ENCODE assay signal across 16 cellular contexts in genomic region chr11:69278091-69278867, GRCh38. TPM values are rescaled to one million over a fixed set of nuclear protein-coding genes. Genes with fewer than 3 reads are reported as not detected.
A peak's percentile ranks its signal among the peaks of the same experiment; 100 is the strongest.
DNase-seq lines count a peak whose midpoint lies in the region; ATAC-seq and TF ChIP-seq lines count a peak whose summit lies in the region.
"Had no signal": no experiment of that assay in that cellular context is flagged by ENCODE, and none has a peak within 500 bp of the region (broad histone marks: within the 10 kb centered on the region; RNA-seq: fewer than 3 reads in every experiment).

No MANE protein-coding gene starts in this region.

- H3K4me3 ChIP-seq in breast epithelium (no peak overlapping the region), mucosa of descending colon (no peak overlapping the region), upper lobe of right lung (no peak overlapping the region)

- H3K4me1 ChIP-seq in breast epithelium (peaks cover 0 to 13% of the 10 kb centered on the region in 2 donors), mucosa of descending colon (ENCODE audit: low read depth) (peaks cover 28% of the 10 kb centered on the region), upper lobe of right lung (peaks cover 19% of the 10 kb centered on the region)

- H3K27me3 ChIP-seq in breast epithelium (no peaks in the 10 kb centered on the region), upper lobe of right lung (no peaks in the 10 kb centered on the region)

- peaks cover 10% of the 10 kb centered on the region in 2 donors for H3K27me3 Mint-ChIP-seq in natural killer cell treated with Interleukin-12 subunit alpha and Interleukin-12 subunit beta and Interleukin-15 and Interleukin-18, amount 100 ng/mL, for 72 hours

- H3K36me3 ChIP-seq in breast epithelium (no peaks in the 10 kb centered on the region), mucosa of descending colon (ENCODE audit: low read depth) (no peaks in the 10 kb centered on the region), upper lobe of right lung (no peaks in the 10 kb centered on the region)

- DNase-seq in Right ventricle myocardium superior (no peak), left cardiac atrium (no peak), breast epithelium (ENCODE audit: low spot score in 2 of 2) (no peak), mucosa of descending colon (peak; percentile 89 to 90 (median 89)), upper lobe of right lung (peak; percentile 85)
- DNase-seq in effector CD8-positive, alpha-beta T cell (lab: John Stamatoyannopoulos, UW) = no peak
- no peak for DNase-seq in natural killer cell treated with Interleukin-12 subunit alpha and Interleukin-12 subunit beta and Interleukin-15 and Interleukin-18, amount 100 ng/mL, for 72 hours (ENCODE audit: low spot score)
- DNase-seq: activated gamma-delta T cell; CD8-positive, alpha-beta memory T cell; mesenchymal stem cell; NCI-H1694 treated with DMSO at 0.1 percent for 48 hours; NCI-H510A; OCI-M1; SW 1271 had no signal

- H3K27ac Mint-ChIP-seq in natural killer cell treated with Interleukin-12 subunit alpha and Interleukin-12 subunit beta and Interleukin-15 and Interleukin-18, amount 100 ng/mL, for 72 hours = no peak overlapping the region
- H3K27ac Mint-ChIP-seq: CD8-positive, alpha-beta memory T cell had no signal

- ATAC-seq in Right ventricle myocardium superior (ENCODE audit: poor library complexity) (peak; percentile 42), left cardiac atrium (no peak), mucosa of descending colon (peak; percentile 81), upper lobe of right lung (peak; percentile 68), HG03378 (IDR thresholded peaks at IDR 0.05; ENCODE audit: unreplicated experiment) (no peak)
- ATAC-seq in natural killer cell treated with Interleukin-12 subunit alpha and Interleukin-12 subunit beta and Interleukin-15 and Interleukin-18, amount 100 ng/mL, for 72 hours = no peak

- no peaks in the 10 kb centered on the region for H3K9me3 Mint-ChIP-seq in natural killer cell treated with Interleukin-12 subunit alpha and Interleukin-12 subunit beta and Interleukin-15 and Interleukin-18, amount 100 ng/mL, for 72 hours
- H3K9me3 Mint-ChIP-seq: CD8-positive, alpha-beta memory T cell had no signal

- intact Hi-C loops in Right ventricle myocardium superior (cut with DNase I) = no loop called here
- intact Hi-C loops in left cardiac atrium (cut with DNase I) = no loop called here
- intact Hi-C loops in breast epithelium (cut with DNase I; ENCODE audit: low total_unique reads) = no loop called here
- intact Hi-C loops in mucosa of descending colon (cut with DNase I, micrococcal nuclease) = no loop called here
- intact Hi-C loops in upper lobe of right lung (cut with DNase I) = no loop called here

- TF ChIP-seq POLR2A in breast epithelium (IDR thresholded peaks at IDR 0.05) = no peak

- H3K4me3 Mint-ChIP-seq in natural killer cell treated with Interleukin-12 subunit alpha and Interleukin-12 subunit beta and Interleukin-15 and Interleukin-18, amount 100 ng/mL, for 72 hours = no peak overlapping the region
- H3K4me3 Mint-ChIP-seq: CD8-positive, alpha-beta memory T cell had no signal

- TF ChIP-seq CTCF in breast epithelium (IDR thresholded peaks at IDR 0.05) (no peak), mucosa of descending colon (IDR thresholded peaks at IDR 0.05) (no peak), upper lobe of right lung (IDR thresholded peaks at IDR 0.05) (no peak)

- no peaks in the 10 kb centered on the region for H3K36me3 Mint-ChIP-seq in natural killer cell treated with Interleukin-12 subunit alpha and Interleukin-12 subunit beta and Interleukin-15 and Interleukin-18, amount 100 ng/mL, for 72 hours

- H3K27ac ChIP-seq in breast epithelium = peak overlapping the region; percentile 57 to 62
- no peak overlapping the region for H3K27ac ChIP-seq in upper lobe of right lung

- no peaks in the 10 kb centered on the region for H3K4me1 Mint-ChIP-seq in natural killer cell treated with Interleukin-12 subunit alpha and Interleukin-12 subunit beta and Interleukin-15 and Interleukin-18, amount 100 ng/mL, for 72 hours (ENCODE audit: low read depth in 2 of 2)
- H3K4me1 Mint-ChIP-seq: CD8-positive, alpha-beta memory T cell had no signal

- H3K9me3 ChIP-seq in breast epithelium (no peaks in the 10 kb centered on the region), mucosa of descending colon (no peaks in the 10 kb centered on the region), upper lobe of right lung (no peaks in the 10 kb centered on the region)

RNA-seq across cellular contexts. Expression of gene MYEOV, which starts 15.7 kb away (rescaled TPM):
- total RNA-seq in Right ventricle myocardium superior (not detected), left cardiac atrium (1 to 10 TPM in 1 of 2 donors, under 1 TPM in 1; 0.16 to 2.9 TPM), breast epithelium (10 to 100 TPM in 2 of 3 donors, 1 to 10 TPM in 1; 2.8 to 22.0 (median 18.7) TPM), mucosa of descending colon (1 to 10 TPM; 2.8 to 7.5 (median 6.2) TPM), upper lobe of right lung (0.23 TPM)
- not detected for total RNA-seq in natural killer cell treated with Interleukin-12 subunit alpha and Interleukin-12 subunit beta and Interleukin-15 and Interleukin-18, amount 100 ng/mL, for 72 hours
- total RNA-seq: astrocyte had no signal

Comparison
In these comparisons a context has a peak if more than half of its experiments do, and no peak if none do; other contexts are left out.
1. ATAC-seq: peak in Right ventricle myocardium superior (single experiment), mucosa of descending colon (single experiment) and upper lobe of right lung (single experiment); none in left cardiac atrium (0 of 2), natural killer cell treated with Interleukin-12 subunit alpha and Interleukin-12 subunit beta and Interleukin-15 and Interleukin-18, amount 100 ng/mL, for 72 hours (0 of 2) and HG03378 (single experiment).
2. DNase-seq: peak in mucosa of descending colon (3 of 3) and upper lobe of right lung (single experiment); none in Right ventricle myocardium superior (single experiment), left cardiac atrium (single experiment), breast epithelium (0 of 2), effector CD8-positive, alpha-beta T cell (single experiment) and natural killer cell treated with Interleukin-12 subunit alpha and Interleukin-12 subunit beta and Interleukin-15 and Interleukin-18, amount 100 ng/mL, for 72 hours (single experiment).